ENCODE assay signal across 17 cellular contexts in the genomic region with DNA sequence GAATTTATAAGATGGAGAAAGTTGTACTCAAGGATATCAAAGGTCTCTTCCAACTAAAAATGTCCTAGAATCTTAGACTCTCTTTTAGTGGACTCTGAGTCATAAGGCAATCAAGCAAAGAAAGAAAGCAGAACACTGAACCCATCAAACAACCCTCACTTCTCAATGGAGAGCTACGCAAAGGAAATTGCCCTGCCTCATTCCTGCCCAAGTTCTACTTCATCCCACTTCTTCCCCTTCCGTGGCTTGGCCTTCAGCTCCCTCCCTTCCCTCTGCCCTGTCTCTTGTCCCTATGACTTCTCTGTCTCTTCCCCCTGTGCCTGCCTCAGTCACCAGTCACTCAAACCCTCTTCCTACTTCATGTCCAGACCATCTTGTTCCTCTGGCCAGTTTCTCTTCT.
"Had no signal": no experiment of that assay in that cellular context is flagged by ENCODE, and none has a peak within 500 bp of the region (broad histone marks: within the 10 kb centered on the region; RNA-seq: fewer than 3 reads in every experiment).

No MANE protein-coding gene starts in this region.

- DNase-seq: effector memory CD8-positive, alpha-beta T cell; esophagus squamous epithelium; foreskin fibroblast; glutamatergic neuron; islet precursor cell; mammary epithelial cell; naive thymus-derived CD8-positive, alpha-beta T cell; posterior cingulate gyrus; right cardiac atrium; stimulated activated CD4-positive, alpha-beta T cell treated with anti-CD3 and anti-CD28 coated beads, Interleukin-4, amount 100 ng/mL, for 24 hours; stimulated activated naive B cell treated with anti-CD40 and anti-IgM and Interleukin-4, amounts not matched to agents 10 μg/mL and 1 μg/mL and 100 μg/mL, for 72 hours; stimulated activated naive CD8-positive, alpha-beta T cell treated with anti-CD3 and anti-CD28 coated beads, Interleukin-15, amount 100 ng/mL, for 72 hours; testis had no signal

- H3K4me3 ChIP-seq: esophagus squamous epithelium, gastroesophageal sphincter, testis, tibial nerve had no signal

- H3K27ac ChIP-seq: epithelial cell of prostate, esophagus squamous epithelium, gastroesophageal sphincter, neutrophil, testis, tibial nerve had no signal

- H3K9me3 ChIP-seq: esophagus squamous epithelium, gastroesophageal sphincter, neutrophil, testis, tibial nerve had no signal

- H3K36me3 ChIP-seq: esophagus squamous epithelium, gastroesophageal sphincter, neutrophil, tibial nerve had no signal

- ATAC-seq: effector memory CD8-positive, alpha-beta T cell; gastroesophageal sphincter; naive thymus-derived CD8-positive, alpha-beta T cell; stimulated activated naive B cell treated with anti-CD40 and anti-IgM and Interleukin-4, amounts not matched to agents 10 μg/mL and 1 μg/mL and 100 μg/mL, for 72 hours; stimulated activated naive CD8-positive, alpha-beta T cell treated with anti-CD3 and anti-CD28 coated beads, Interleukin-15, amount 100 ng/mL, for 72 hours had no signal

- H3K27me3 ChIP-seq: gastroesophageal sphincter, neutrophil, testis, tibial nerve had no signal

- H3K4me1 ChIP-seq: esophagus squamous epithelium, gastroesophageal sphincter, testis, tibial nerve had no signal
